14 cellular contexts compared by ENCODE assay signal in the genomic region with DNA sequence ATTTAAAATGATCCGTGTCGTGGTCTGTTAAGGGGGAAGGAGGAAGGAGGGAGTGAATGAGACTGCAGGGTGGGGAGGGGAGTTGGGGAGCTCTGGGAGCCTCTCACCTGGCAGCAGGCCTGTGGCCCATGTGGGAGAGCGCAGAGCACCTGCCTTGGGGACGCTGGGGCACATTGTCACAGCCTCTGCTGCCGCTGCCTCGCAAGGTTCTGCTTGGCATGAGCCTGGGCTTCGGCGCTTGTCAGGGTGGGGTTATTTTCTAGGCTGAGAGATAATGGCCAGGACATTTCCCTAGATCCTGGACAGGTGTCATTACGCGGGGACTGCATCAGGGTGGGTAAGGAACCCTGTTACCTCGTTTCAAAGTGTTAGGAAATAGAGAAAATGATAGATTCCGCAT. TPM values are rescaled to one million over a fixed set of nuclear protein-coding genes. Genes with fewer than 3 reads are reported as not detected.
DNase-seq lines count a peak whose midpoint lies in the region; TF ChIP-seq lines count a peak whose summit lies in the region.
"Had no signal": no experiment of that assay in that cellular context is flagged by ENCODE, and none has a peak within 500 bp of the region (broad histone marks: within the 10 kb centered on the region; RNA-seq: fewer than 3 reads in every experiment).

No MANE protein-coding gene starts in this region.

- DNase-seq in NCI-H2107 treated with DMSO at 0.1 percent for 48 hours (lab: John Stamatoyannopoulos, UW; ENCODE audit: unreplicated experiment) = peak; percentile 92
- no peak for DNase-seq in esophagus muscularis mucosa (ENCODE audit: extremely low spot score)
- DNase-seq in osteocyte (ENCODE audit: extremely low spot score, unreplicated experiment) = no peak
- DNase-seq in glomerular visceral epithelial cell (ENCODE audit: extremely low spot score) = no peak
- DNase-seq in COR-L47 (lab: John Stamatoyannopoulos, UW) = no peak
- DNase-seq in SIG-M5 treated with dmso at 0.1 percent for 504 hours (lab: John Stamatoyannopoulos, UW; ENCODE audit: unreplicated experiment) = no peak
- no peak for DNase-seq in hepatic stellate cell (ENCODE audit: low spot score)
- DNase-seq: dermis blood vessel endothelial cell; NCI-H1436 treated with DMSO at 0.1 percent for 48 hours; Peyer's patch; stimulated activated CD4-positive, alpha-beta T cell treated with anti-CD3 and anti-CD28 coated beads, Interleukin-4, amount 100 ng/mL, for 1 hour had no signal

- peaks cover 100% of the 10 kb centered on the region for H4K20me1 ChIP-seq in BLaER1

- no peak overlapping the region for H3K27ac ChIP-seq in BLaER1
- H3K27ac ChIP-seq in esophagus muscularis mucosa (replicated peaks in 1 of 4) = peak overlapping the region; percentile 90 to 95 (median 92)
- H3K27ac ChIP-seq: C4-2B had no signal

- H3K4me1 Mint-ChIP-seq in osteocyte (ENCODE audit: unreplicated experiment) = peaks cover 69% of the 10 kb centered on the region

- H3K27ac Mint-ChIP-seq in osteocyte (ENCODE audit: unreplicated experiment) = peak overlapping the region; percentile 98

- H3K27me3 ChIP-seq in BLaER1 (no peaks in the 10 kb centered on the region), esophagus muscularis mucosa (no peaks in the 10 kb centered on the region)
- H3K27me3 ChIP-seq: Peyer's patch, tibial nerve had no signal

- TF ChIP-seq POLR2A in esophagus muscularis mucosa (IDR thresholded peaks at IDR 0.05; ENCODE audit: low read depth) = no peak

- TF ChIP-seq EP300 in esophagus muscularis mucosa (IDR thresholded peaks at IDR 0.05) = no peak

- H3K9me3 Mint-ChIP-seq in osteocyte (ENCODE audit: unreplicated experiment) = no peaks in the 10 kb centered on the region

- H3K27me3 Mint-ChIP-seq in osteocyte (ENCODE audit: unreplicated experiment) = no peaks in the 10 kb centered on the region

- H3K36me3 ChIP-seq in BLaER1 (peaks cover 49% of the 10 kb centered on the region), esophagus muscularis mucosa (peaks cover 0 to 4% (median 0%) of the 10 kb centered on the region in 4 donors)
- H3K36me3 ChIP-seq: Peyer's patch had no signal

- no peak overlapping the region for H3K4me3 Mint-ChIP-seq in osteocyte (ENCODE audit: unreplicated experiment)

- 68% methylated on average over 12 of the region's 12 CpGs for WGBS in esophagus muscularis mucosa

- H3K36me3 Mint-ChIP-seq in osteocyte (ENCODE audit: unreplicated experiment) = peaks cover 6% of the 10 kb centered on the region

- H3K4me2 ChIP-seq in BLaER1 = peak overlapping the region; percentile 61

- H3K9me3 ChIP-seq in BLaER1 (no peaks in the 10 kb centered on the region), esophagus muscularis mucosa (no peaks in the 10 kb centered on the region)
- H3K9me3 ChIP-seq: Peyer's patch, tibial nerve had no signal

- TF ChIP-seq CTCF in esophagus muscularis mucosa (IDR thresholded peaks at IDR 0.05) (no peak), osteocyte (IDR thresholded peaks at IDR 0.05) (no peak)

- intact Hi-C loops in esophagus muscularis mucosa (cut with DNase I) = loop anchor here (10.0 kb wide), 1 partner anchor 45 kb away; no protein-coding TSS in a partner anchor

- peak overlapping the region; percentile 24; the same call in 1 of the 2 replicates for H3K9ac ChIP-seq in BLaER1

- no peak overlapping the region for H3K4me3 ChIP-seq in BLaER1
- no peak overlapping the region for H3K4me3 ChIP-seq in esophagus muscularis mucosa
- H3K4me3 ChIP-seq: Peyer's patch, tibial nerve had no signal

- H3K4me1 ChIP-seq in BLaER1 (peaks cover 71% of the 10 kb centered on the region), esophagus muscularis mucosa (peaks cover 92 to 97% (median 93%) of the 10 kb centered on the region in 4 donors)

RNA-seq across cellular contexts. Expression of a gene that starts 2.2 kb away (rescaled TPM):
- total RNA-seq in esophagus muscularis mucosa (100 to 1,000 TPM; 132 to 149 (median 147) TPM), osteocyte (212 and 226 TPM in 2 replicates)

RNA-seq across cellular contexts. Expression of a gene that starts 46.3 kb away (rescaled TPM):
- total RNA-seq in esophagus muscularis mucosa (10 to 100 TPM; 24.7 to 41.3 (median 35.2) TPM), osteocyte (33.7 and 36.4 TPM in 2 replicates)
